ENCODE assay signal across 28 cellular contexts in genomic region chr19:42350417-42350816, GRCh38. TPM values are rescaled to one million over a fixed set of nuclear protein-coding genes. Genes with fewer than 3 reads are reported as not detected.
"Had no signal": no experiment of that assay in that cellular context is flagged by ENCODE, and none has a peak within 500 bp of the region (broad histone marks: within the 10 kb centered on the region; RNA-seq: fewer than 3 reads in every experiment).

No MANE protein-coding gene starts in this region.

- ATAC-seq: activated CD8-positive, alpha-beta T cell treated with anti-CD3 and anti-CD28 coated beads, Interleukin-2, amount 10 ng/mL, durations not matched to agents 7 days and 5 days; PC-3 had no signal

- DNase-seq: activated CD4-positive, alpha-beta T cell treated with anti-CD3 and anti-CD28 coated beads, Interleukin-2, amount 10 ng/mL, durations not matched to agents 7 days and 5 days; activated CD4-positive, alpha-beta T cell treated with anti-CD3 and anti-CD28 coated beads, Interleukin-2, amount 50 U/mL, for 48 hours; activated CD8-positive, alpha-beta T cell treated with anti-CD3 and anti-CD28 coated beads, Interleukin-2, amount 10 ng/mL, durations not matched to agents 7 days and 5 days; activated gamma-delta T cell; activated naive CD4-positive, alpha-beta T cell treated with Interleukin-2 at 50 U/mL for 16 hours; activated naive CD8-positive, alpha-beta T cell treated with anti-CD3 and anti-CD28 coated beads, Interleukin-2, amount 10 ng/mL, durations not matched to agents 7 days and 5 days; activated T-cell treated with anti-CD3 and anti-CD28 coated beads, Interleukin-2, amount 50 U/mL, for 24 hours; brain microvascular endothelial cell; Kasumi-1; KG1; MG63; NCI-H1048; NCI-H1105 treated with DMSO at 0.1 percent for 48 hours; NCI-H1436; NCI-H1694; NCI-H1930; NCI-H345; NCI-H526; NCI-H748 treated with DMSO at 0.1 percent for 48 hours; NK-92 treated with Interleukin-12 subunit alpha and Interleukin-12 subunit beta, amount 100 ng/mL, for 24 hours; PC-3; SHP77; SJCRH30; T1000 had no signal

- H3K27me3 ChIP-seq: brain microvascular endothelial cell, MG63, SJCRH30 had no signal

- H3K36me3 ChIP-seq: brain microvascular endothelial cell, SJCRH30 had no signal

- H3K9me3 ChIP-seq: MG63, SJCRH30 had no signal

- H3K4me3 ChIP-seq: MG63, SJCRH30, SK-N-MC had no signal

- H3K27ac ChIP-seq: brain microvascular endothelial cell, RWPE1, SJCRH30, SK-N-MC had no signal

- H3K4me1 ChIP-seq: SJCRH30 had no signal

RNA-seq across cellular contexts. Expression of gene TMEM145, which starts 37.3 kb away (rescaled TPM):
- total RNA-seq: activated CD4-positive, alpha-beta T cell treated with anti-CD3 and anti-CD28 coated beads, Interleukin-2, amount 10 ng/mL, durations not matched to agents 7 days and 5 days had no signal

RNA-seq across cellular contexts. Expression of gene CNFN, which starts 39.7 kb away (rescaled TPM):
- total RNA-seq: activated CD4-positive, alpha-beta T cell treated with anti-CD3 and anti-CD28 coated beads, Interleukin-2, amount 10 ng/mL, durations not matched to agents 7 days and 5 days; activated CD8-positive, alpha-beta T cell treated with anti-CD3 and anti-CD28 coated beads, Interleukin-2, amount 10 ng/mL, durations not matched to agents 7 days and 5 days; activated naive CD8-positive, alpha-beta T cell treated with anti-CD3 and anti-CD28 coated beads, Interleukin-2, amount 10 ng/mL, durations not matched to agents 7 days and 5 days; activated T-helper 2 cell treated with anti-CD3 and anti-CD28 coated beads, Interferon-gamma antibody, Interleukin-2, Interleukin-4, amounts not matched to agents 10 μg/mL and 5 μg/mL and 100 μg/mL, durations not matched to agents 14 hours and 24 hours and 36 hours; SJCRH30; T-helper 1 cell treated with Interleukin-12 subunit alpha and Interleukin-12 subunit beta and Interleukin-4 antibody, amounts not matched to agents 30 ng/mL and 1 ng/mL, for 36 hours had no signal

RNA-seq across cellular contexts. Expression of gene PAFAH1B3, which starts 48.0 kb away (rescaled TPM):
- total RNA-seq: PC-3 had no signal

RNA-seq across cellular contexts. Expression of gene PRR19, which starts 48.5 kb away (rescaled TPM):
- total RNA-seq: PC-3 had no signal
